15 cellular contexts compared by ENCODE assay signal in genomic region chr1:7956218-7957032, GRCh38. TPM values are rescaled to one million over a fixed set of nuclear protein-coding genes. Genes with fewer than 3 reads are reported as not detected.
DNase-seq lines count a peak whose midpoint lies in the region; ATAC-seq, FAIRE-seq and TF ChIP-seq lines count a peak whose summit lies in the region.
"Had no signal": no experiment of that assay in that cellular context is flagged by ENCODE, and none has a peak within 500 bp of the region (broad histone marks: within the 10 kb centered on the region; RNA-seq: fewer than 3 reads in every experiment).

No MANE protein-coding gene starts in this region.

- H3K4me2 ChIP-seq in mesenchymal stem cell (ENCODE audit: low read length, poor library complexity, severe bottlenecking) = no peak overlapping the region

- H3K36me3 ChIP-seq in mesenchymal stem cell (ENCODE audit: control insufficient read depth in 1 of 2, insufficient read depth in 2 of 2, low read depth in 1 of 2, low read length in 2 of 2) = no peaks in the 10 kb centered on the region
- H3K36me3 ChIP-seq: esophagus squamous epithelium, tibial nerve had no signal

- 63% methylated on average over 10 of the region's 10 CpGs for WGBS in mesenchymal stem cell

- H3K23ac ChIP-seq in mesenchymal stem cell (ENCODE audit: low read length in 2 of 2) = no peak overlapping the region

- POLR2A ChIA-PET in activated naive CD8-positive, alpha-beta T cell treated with anti-CD3 and anti-CD28 coated beads, Interleukin-2, amount 10 ng/mL, durations not matched to agents 7 days and 5 days (lab: Charles Lee) = no interaction called here
- POLR2A ChIA-PET in HEK293T (lab: Yijun Ruan, JAX) = no interaction called here

- H4K8ac ChIP-seq in mesenchymal stem cell (ENCODE audit: low read length) = no peak overlapping the region

- peak overlapping the region; percentile 62 for H3K27ac Mint-ChIP-seq in activated naive CD8-positive, alpha-beta T cell treated with anti-CD3 and anti-CD28 coated beads, Interleukin-2, amount 10 ng/mL, durations not matched to agents 7 days and 5 days
- H3K27ac Mint-ChIP-seq: nephron had no signal

- no peaks in the 10 kb centered on the region for H3K9me3 ChIP-seq in mesenchymal stem cell (ENCODE audit: control insufficient read depth, low read length)
- H3K9me3 ChIP-seq: esophagus squamous epithelium, tibial nerve had no signal

- no peak overlapping the region for H3K4me3 Mint-ChIP-seq in activated naive CD8-positive, alpha-beta T cell treated with anti-CD3 and anti-CD28 coated beads, Interleukin-2, amount 10 ng/mL, durations not matched to agents 7 days and 5 days
- H3K4me3 Mint-ChIP-seq: nephron had no signal

- H3K27me3 Mint-ChIP-seq in activated naive CD8-positive, alpha-beta T cell treated with anti-CD3 and anti-CD28 coated beads, Interleukin-2, amount 10 ng/mL, durations not matched to agents 7 days and 5 days = no peaks in the 10 kb centered on the region

- DNase-seq in DMS 273 (lab: John Stamatoyannopoulos, UW; ENCODE audit: unreplicated experiment) (peak; percentile 49), DMS 273 treated with DMSO at 0.1 percent for 48 hours (lab: John Stamatoyannopoulos, UW) (no peak), H54 (ENCODE audit: insufficient read length, low spot score) (peak; percentile 42), mesenchymal stem cell (peak; percentile 73), NCI-H82 treated with DMSO at 0.1 percent for 48 hours (lab: John Stamatoyannopoulos, UW; ENCODE audit: unreplicated experiment) (no peak), HEK293T (ENCODE audit: extremely low spot score) (no peak), NCI-H774 (lab: John Stamatoyannopoulos, UW) (no peak)
- no peak for DNase-seq in activated naive CD8-positive, alpha-beta T cell treated with anti-CD3 and anti-CD28 coated beads, Interleukin-2, amount 10 ng/mL, durations not matched to agents 7 days and 5 days
- DNase-seq: esophagus squamous epithelium, T1000 had no signal

- no peak for ATAC-seq in activated naive CD8-positive, alpha-beta T cell treated with anti-CD3 and anti-CD28 coated beads, Interleukin-2, amount 10 ng/mL, durations not matched to agents 7 days and 5 days (ENCODE audit: low read depth)

- H3K9ac ChIP-seq in mesenchymal stem cell (ENCODE audit: low read length) = no peak overlapping the region

- H2BK12ac ChIP-seq in mesenchymal stem cell (ENCODE audit: low read length in 2 of 2) = no peak overlapping the region

- no peak overlapping the region for H3K27ac ChIP-seq in mesenchymal stem cell (ENCODE audit: low read length, poor library complexity, severe bottlenecking)
- H3K27ac ChIP-seq: 22Rv1, esophagus squamous epithelium, tibial nerve had no signal

- H3K18ac ChIP-seq in mesenchymal stem cell (ENCODE audit: low read depth in 1 of 2, low read length in 2 of 2) = no peak overlapping the region

- CTCF ChIA-PET in HEK293T (lab: Yijun Ruan, JAX) = no interaction called here

- no peak overlapping the region for H4K91ac ChIP-seq in mesenchymal stem cell (ENCODE audit: low read length)

- no peak overlapping the region for H2BK15ac ChIP-seq in mesenchymal stem cell (ENCODE audit: low read depth, poor library complexity, severe bottlenecking)

- H3K27me3 ChIP-seq in mesenchymal stem cell (ENCODE audit: control insufficient read depth in 1 of 2, insufficient read depth in 1 of 2, low read length in 2 of 2) = no peaks in the 10 kb centered on the region
- H3K27me3 ChIP-seq: esophagus squamous epithelium, tibial nerve had no signal

- FAIRE-seq in H54 (lab: Jason Lieb, UNC) = peak; percentile 76
- FAIRE-seq: GM18507 had no signal

- H3K79me1 ChIP-seq in mesenchymal stem cell (replicated peaks; ENCODE audit: low read length, poor library complexity, severe bottlenecking) = no peaks in the 10 kb centered on the region

- H2BK120ac ChIP-seq in mesenchymal stem cell (ENCODE audit: low read depth, low read length) = no peak overlapping the region

- no peak overlapping the region for H2AFZ ChIP-seq in mesenchymal stem cell (ENCODE audit: low read depth, low read length)

- no peak overlapping the region for H2AK5ac ChIP-seq in mesenchymal stem cell (ENCODE audit: low read length, severe bottlenecking)

- no peaks in the 10 kb centered on the region for H3K9me3 Mint-ChIP-seq in activated naive CD8-positive, alpha-beta T cell treated with anti-CD3 and anti-CD28 coated beads, Interleukin-2, amount 10 ng/mL, durations not matched to agents 7 days and 5 days
- H3K9me3 Mint-ChIP-seq: nephron had no signal

- no peak overlapping the region for H3K4me3 ChIP-seq in mesenchymal stem cell (ENCODE audit: insufficient read depth in 1 of 2, low read depth in 1 of 2, low read length in 2 of 2)
- H3K4me3 ChIP-seq: esophagus squamous epithelium, tibial nerve had no signal

- H3K14ac ChIP-seq in mesenchymal stem cell (ENCODE audit: low read length in 2 of 2) = no peak overlapping the region

- no peaks in the 10 kb centered on the region for H3K36me3 Mint-ChIP-seq in activated naive CD8-positive, alpha-beta T cell treated with anti-CD3 and anti-CD28 coated beads, Interleukin-2, amount 10 ng/mL, durations not matched to agents 7 days and 5 days

- no peak overlapping the region for H2BK5ac ChIP-seq in mesenchymal stem cell (ENCODE audit: low read depth, low read length, poor library complexity, severe bottlenecking)

- H3K4me1 ChIP-seq in mesenchymal stem cell (ENCODE audit: control insufficient read depth, insufficient read depth, low read depth, low read length) = peaks cover 2% of the 10 kb centered on the region

- H3K4me1 Mint-ChIP-seq in activated naive CD8-positive, alpha-beta T cell treated with anti-CD3 and anti-CD28 coated beads, Interleukin-2, amount 10 ng/mL, durations not matched to agents 7 days and 5 days = peaks cover 31% of the 10 kb centered on the region

- no peak overlapping the region for H3K4ac ChIP-seq in mesenchymal stem cell (ENCODE audit: low read depth in 1 of 2, low read length in 2 of 2)

- TF ChIP-seq POLR2A in H54 (IDR thresholded peaks at IDR 0.05; ENCODE audit: low read depth, low read length) = no peak

TF ChIP-seq in HEK293T, 16 proteins besides CTCF, POLR2A, EP300 and RAD21:
- TF ChIP-seq L3MBTL2 (conservative IDR thresholded peaks at IDR 0.05) (no peak), SP1 (IDR thresholded peaks at IDR 0.05) (no peak), FOXA1 (IDR thresholded peaks at IDR 0.05) (no peak), SUZ12 (IDR thresholded peaks at IDR 0.05) (no peak), CTBP1 (IDR thresholded peaks at IDR 0.05; ENCODE audit: borderline replicate concordance) (no peak), BHLHE40 (IDR thresholded peaks at IDR 0.05; ENCODE audit: borderline replicate concordance) (no peak), NFRKB (IDR thresholded peaks at IDR 0.05) (no peak), ELF4 (IDR thresholded peaks at IDR 0.05) (no peak), LEF1 (IDR thresholded peaks at IDR 0.05; ENCODE audit: borderline replicate concordance) (no peak), FOXK2 (IDR thresholded peaks at IDR 0.05) (no peak), ARNT (IDR thresholded peaks at IDR 0.05) (no peak)

RNA-seq across cellular contexts. Expression of gene PARK7, which starts 5.1 kb away (rescaled TPM):
- total RNA-seq in activated naive CD8-positive, alpha-beta T cell treated with anti-CD3 and anti-CD28 coated beads, Interleukin-2, amount 10 ng/mL, durations not matched to agents 7 days and 5 days = 100 to 1,000 TPM; 209 to 230 TPM
- polyA plus RNA-seq in mesenchymal stem cell (2013, experiment 1 of 2) = 232 TPM
- 236 TPM for polyA plus RNA-seq in mesenchymal stem cell (2013, experiment 2 of 2)

RNA-seq across cellular contexts. Expression of gene TNFRSF9, which starts 15.8 kb away (rescaled TPM):
- total RNA-seq in activated naive CD8-positive, alpha-beta T cell treated with anti-CD3 and anti-CD28 coated beads, Interleukin-2, amount 10 ng/mL, durations not matched to agents 7 days and 5 days = 1 to 10 TPM; 2.7 to 3.2 TPM
- 0.08 TPM for polyA plus RNA-seq in mesenchymal stem cell (2013, experiment 1 of 2)
- 0.14 TPM for polyA plus RNA-seq in mesenchymal stem cell (2013, experiment 2 of 2)
- total RNA-seq: cerebellum had no signal

Comparison
In these comparisons a context has a peak if more than half of its experiments do, and no peak if none do; other contexts are left out.
1. DNase-seq: peak in DMS 273 (single experiment), H54 (single experiment) and mesenchymal stem cell (single experiment); none in DMS 273 treated with DMSO at 0.1 percent for 48 hours (single experiment), activated naive CD8-positive, alpha-beta T cell treated with anti-CD3 and anti-CD28 coated beads, Interleukin-2, amount 10 ng/mL, durations not matched to agents 7 days and 5 days (single experiment), NCI-H82 treated with DMSO at 0.1 percent for 48 hours (single experiment), HEK293T (single experiment) and NCI-H774 (single experiment).